ENCODE assay signal across 8 cellular contexts in genomic region chr4:103046416-103047290, GRCh38. TPM values are rescaled to one million over a fixed set of nuclear protein-coding genes. Genes with fewer than 3 reads are reported as not detected.
DNase-seq lines count a peak whose midpoint lies in the region; ATAC-seq and TF ChIP-seq lines count a peak whose summit lies in the region.

No MANE protein-coding gene starts in this region.

- 42 to 49% methylated on average over 5 of the region's 5 CpGs for WGBS in gastroesophageal sphincter (ENCODE audit: low coverage in 1 of 2), 2 donors

- H3K27ac ChIP-seq in C4-2B (no peak overlapping the region), gastroesophageal sphincter (no peak overlapping the region)

- ATAC-seq in GM18511 (IDR thresholded peaks at IDR 0.05; ENCODE audit: unreplicated experiment) (peak; percentile 98), HG02870 (IDR thresholded peaks at IDR 0.05; ENCODE audit: unreplicated experiment) (peak; percentile 91), gastroesophageal sphincter (peak; percentile 82)

- no peaks in the 10 kb centered on the region for H3K9me3 Mint-ChIP-seq in progenitor cell of endocrine pancreas (ENCODE audit: low read depth)

- H3K4me1 ChIP-seq in gastroesophageal sphincter, result no peaks in the 10 kb centered on the region

- peak; percentile 10 for DNase-seq in NCI-H345 (lab: John Stamatoyannopoulos, UW)
- DNase-seq in activated T-cell treated with anti-CD3 and anti-CD28 coated beads for 24 hours (ENCODE audit: low read depth), result peak; percentile 11
- peak; percentile 10 for DNase-seq in progenitor cell of endocrine pancreas (ENCODE audit: low spot score, unreplicated experiment)
- no peak for DNase-seq in T1000 (lab: John Stamatoyannopoulos, UW)

- no peaks in the 10 kb centered on the region for H3K36me3 Mint-ChIP-seq in progenitor cell of endocrine pancreas (ENCODE audit: insufficient read depth)

- TF ChIP-seq EP300 in gastroesophageal sphincter (IDR thresholded peaks at IDR 0.05), result no peak

- H3K27me3 ChIP-seq in gastroesophageal sphincter, result no peaks in the 10 kb centered on the region

- H3K27me3 Mint-ChIP-seq in progenitor cell of endocrine pancreas, result peaks cover 2% of the 10 kb centered on the region

- no peak for TF ChIP-seq POLR2A in gastroesophageal sphincter (IDR thresholded peaks at IDR 0.05)

- H3K4me1 Mint-ChIP-seq in progenitor cell of endocrine pancreas (ENCODE audit: low read depth), result no peaks in the 10 kb centered on the region

- peaks cover 0 to 64% of the 10 kb centered on the region in 2 donors for H3K36me3 ChIP-seq in gastroesophageal sphincter

- H3K9me3 ChIP-seq in gastroesophageal sphincter, result no peaks in the 10 kb centered on the region

- TF ChIP-seq CTCF in C4-2B (conservative IDR thresholded peaks at IDR 0.05) (peak; percentile 70), gastroesophageal sphincter (IDR thresholded peaks at IDR 0.05) (peak; percentile 42 to 69 (median 44)), progenitor cell of endocrine pancreas (IDR thresholded peaks at IDR 0.05; ENCODE audit: unreplicated experiment) (peak; percentile 76)

- no peak overlapping the region for H3K4me3 Mint-ChIP-seq in progenitor cell of endocrine pancreas (ENCODE audit: low read depth)

- no peak overlapping the region for H3K4me3 ChIP-seq in gastroesophageal sphincter

- H3K27ac Mint-ChIP-seq in progenitor cell of endocrine pancreas, result no peak overlapping the region

RNA-seq across cellular contexts. Expression of gene SLC9B1, which starts 27.1 kb away (rescaled TPM):
- total RNA-seq in gastroesophageal sphincter, result 1 to 10 TPM in 2 of 4 donors, under 1 TPM in 2; 0.25 to 2.8 (median 0.94) TPM
- total RNA-seq in progenitor cell of endocrine pancreas, result 0.75 and 0.79 TPM in 2 replicates

RNA-seq across cellular contexts. Expression of gene SLC9B2, which starts 29.9 kb away (rescaled TPM):
- total RNA-seq in gastroesophageal sphincter (10 to 100 TPM; 14.3 to 24.9 (median 20.2) TPM), progenitor cell of endocrine pancreas (4.0 and 7.0 TPM in 2 replicates)

RNA-seq across cellular contexts. Expression of gene BDH2, which starts 53.0 kb away (rescaled TPM):
- total RNA-seq in gastroesophageal sphincter (100 to 1,000 TPM in 1 of 4 donors, 10 to 100 TPM in 3; 26.9 to 109 (median 55.2) TPM), progenitor cell of endocrine pancreas (89.9 and 96.3 TPM in 2 replicates)
